ENCODE assay signal across 14 cellular contexts in the genomic region with DNA sequence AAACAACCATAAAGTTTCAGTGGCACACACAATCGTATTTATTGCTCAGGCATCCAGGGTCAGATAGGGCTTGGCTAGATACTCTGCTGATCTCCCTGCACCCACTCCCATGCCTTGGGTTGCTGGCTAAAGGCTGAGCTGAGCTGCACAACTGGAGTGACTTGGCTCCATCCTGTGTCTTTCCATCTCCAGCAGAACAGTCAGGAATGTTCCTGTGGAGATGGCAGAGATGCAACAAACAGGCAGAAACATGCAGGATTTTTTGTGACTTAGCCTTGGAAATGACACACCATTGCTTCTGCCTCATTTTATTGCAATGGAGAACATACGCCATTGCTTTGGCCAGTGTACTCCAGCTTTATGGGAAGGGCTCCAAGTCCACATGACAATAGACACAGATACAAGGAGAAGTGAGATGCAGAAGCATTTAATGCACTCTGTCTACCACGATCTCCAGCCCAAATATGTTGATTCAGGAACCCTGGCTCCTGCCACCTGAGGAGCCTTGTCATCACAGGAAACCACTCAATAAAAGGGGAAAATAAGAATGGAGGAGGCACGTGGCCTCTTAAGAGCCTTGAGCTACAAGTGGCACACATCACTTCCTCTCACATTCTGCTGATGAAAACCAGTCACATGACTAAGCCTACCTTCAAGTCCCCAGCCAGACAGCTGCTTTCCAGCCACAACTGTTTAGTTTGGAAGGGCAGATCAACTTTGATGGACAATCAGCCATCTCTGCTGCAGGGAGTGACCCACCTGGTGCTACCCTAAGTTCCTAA. TPM values are rescaled to one million over a fixed set of nuclear protein-coding genes. Genes with fewer than 3 reads are reported as not detected.
A peak's percentile ranks its signal among the peaks of the same experiment; 100 is the strongest.
DNase-seq lines count a peak whose midpoint lies in the region; ATAC-seq and TF ChIP-seq lines count a peak whose summit lies in the region.
"Had no signal": no experiment of that assay in that cellular context is flagged by ENCODE, and none has a peak within 500 bp of the region (broad histone marks: within the 10 kb centered on the region; RNA-seq: fewer than 3 reads in every experiment).

No MANE protein-coding gene starts in this region.

- ATAC-seq in GM18909 (IDR thresholded peaks at IDR 0.05; ENCODE audit: poor library complexity, unreplicated experiment) (no peak), HG03460 (IDR thresholded peaks at IDR 0.05; ENCODE audit: unreplicated experiment) (no peak)

- no peak overlapping the region for H3K27ac Mint-ChIP-seq in endothelial cell (ENCODE audit: unreplicated experiment)
- H3K27ac Mint-ChIP-seq: activated T-helper 2 cell treated with anti-CD3 and anti-CD28 coated beads, Interferon-gamma antibody, Interleukin-2, Interleukin-4, amounts not matched to agents 10 μg/mL and 5 μg/mL and 100 μg/mL, durations not matched to agents 14 hours and 24 hours and 36 hours had no signal

- no peak overlapping the region for H3K4me3 Mint-ChIP-seq in endothelial cell (ENCODE audit: unreplicated experiment)

- peak; percentile 50 to 83 (median 64) for DNase-seq in NCI-H1417 (lab: John Stamatoyannopoulos, UW)
- no peak for DNase-seq in NCI-H1417 treated with DMSO at 0.1 percent for 48 hours (lab: John Stamatoyannopoulos, UW)
- peak; percentile 16 for DNase-seq in NCI-H1092 (lab: John Stamatoyannopoulos, UW)
- peak; percentile 10 for DNase-seq in OCI-M1 (lab: John Stamatoyannopoulos, UW)
- DNase-seq in myocyte (ENCODE audit: low read depth) = peak; percentile 8
- no peak for DNase-seq in endothelial cell (ENCODE audit: low spot score)
- DNase-seq: effector memory CD4-positive, alpha-beta T cell; left ventricle myocardium inferior; NCI-H524 treated with DMSO at 0.1 percent for 48 hours; spleen; transverse colon had no signal

- TF ChIP-seq CTCF in endothelial cell (IDR thresholded peaks at IDR 0.05; ENCODE audit: unreplicated experiment) = no peak

- H3K36me3 Mint-ChIP-seq in endothelial cell (ENCODE audit: low read depth, unreplicated experiment) = peaks cover 4% of the 10 kb centered on the region

- H3K9me3 Mint-ChIP-seq in endothelial cell (ENCODE audit: unreplicated experiment) = no peaks in the 10 kb centered on the region
- H3K9me3 Mint-ChIP-seq: activated T-helper 2 cell treated with anti-CD3 and anti-CD28 coated beads, Interferon-gamma antibody, Interleukin-2, Interleukin-4, amounts not matched to agents 10 μg/mL and 5 μg/mL and 100 μg/mL, durations not matched to agents 14 hours and 24 hours and 36 hours had no signal

- peaks cover 5% of the 10 kb centered on the region for H3K27me3 Mint-ChIP-seq in endothelial cell (ENCODE audit: unreplicated experiment)

- H3K4me1 Mint-ChIP-seq in endothelial cell (ENCODE audit: unreplicated experiment) = peaks cover 8% of the 10 kb centered on the region

RNA-seq across cellular contexts. Expression of a gene that starts 10.1 kb away (rescaled TPM):
- total RNA-seq in myocyte = not detected in 2 replicates
- polyA plus RNA-seq in myocyte (2012) = not detected
- not detected for total RNA-seq in endothelial cell (ENCODE audit: unreplicated experiment)
- total RNA-seq: activated T-helper 2 cell treated with anti-CD3 and anti-CD28 coated beads, Interferon-gamma antibody, Interleukin-2, Interleukin-4, amounts not matched to agents 10 μg/mL and 5 μg/mL and 100 μg/mL, durations not matched to agents 14 hours and 24 hours and 36 hours; left ventricle myocardium inferior; spleen had no signal
- polyA plus RNA-seq: spleen had no signal

RNA-seq across cellular contexts. Expression of a gene that starts 21.5 kb away (rescaled TPM):
- not detected in 2 replicates for total RNA-seq in myocyte
- not detected for polyA plus RNA-seq in myocyte (2012)
- not detected for total RNA-seq in endothelial cell (ENCODE audit: unreplicated experiment)
- total RNA-seq: activated T-helper 2 cell treated with anti-CD3 and anti-CD28 coated beads, Interferon-gamma antibody, Interleukin-2, Interleukin-4, amounts not matched to agents 10 μg/mL and 5 μg/mL and 100 μg/mL, durations not matched to agents 14 hours and 24 hours and 36 hours; left ventricle myocardium inferior; spleen had no signal
- polyA plus RNA-seq: spleen had no signal

Comparison
In these comparisons a context has a peak if more than half of its experiments do, and no peak if none do; other contexts are left out.
1. DNase-seq: peak in NCI-H1417 (3 of 3), NCI-H1092 (single experiment), OCI-M1 (single experiment) and myocyte (single experiment); none in NCI-H1417 treated with DMSO at 0.1 percent for 48 hours (single experiment) and endothelial cell (single experiment).